In the genomic region with DNA sequence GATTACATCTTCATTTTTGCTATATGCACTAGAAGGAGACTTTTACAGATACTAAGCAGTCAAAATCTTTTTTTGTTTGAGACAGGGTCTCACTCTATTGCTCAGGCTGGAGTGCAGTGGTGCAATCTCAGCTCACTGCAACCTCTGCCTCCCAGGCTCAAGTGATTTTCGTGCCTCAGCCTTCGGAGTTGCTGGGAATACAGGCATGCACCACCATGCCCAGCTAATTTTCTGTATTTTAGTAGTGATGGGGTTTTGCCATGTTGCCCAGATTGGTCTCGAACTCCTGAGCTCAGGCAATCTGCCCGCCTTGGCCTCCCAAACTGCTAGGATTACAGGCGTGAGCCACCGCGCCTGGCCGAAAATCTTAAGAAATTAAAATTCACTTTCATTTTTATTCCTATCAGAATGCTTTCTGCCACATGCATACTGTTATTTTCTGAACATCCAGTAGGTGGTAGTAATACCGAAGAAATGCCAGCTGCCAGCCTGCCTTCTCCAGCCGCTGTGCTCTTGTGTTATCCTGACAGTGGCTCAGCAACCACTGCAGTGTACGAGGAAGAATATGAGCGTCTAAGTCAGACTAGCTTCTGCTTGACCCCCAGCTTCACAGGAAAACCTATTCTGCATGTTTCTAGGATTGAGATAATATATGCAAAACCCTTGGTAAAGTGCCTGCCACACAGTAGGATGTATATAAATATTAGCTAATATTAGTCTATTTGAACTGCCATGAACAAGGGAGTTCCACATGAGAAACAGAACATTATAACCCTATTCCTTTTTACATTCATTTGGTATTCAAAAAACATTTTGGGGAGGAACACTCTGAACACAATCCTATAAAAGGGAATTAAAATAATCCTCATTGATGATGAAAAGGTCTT, we compare ENCODE assay signal across 8 cellular contexts. TPM values are rescaled to one million over a fixed set of nuclear protein-coding genes. Genes with fewer than 3 reads are reported as not detected.
DNase-seq lines count a peak whose midpoint lies in the region; ATAC-seq, FAIRE-seq and TF ChIP-seq lines count a peak whose summit lies in the region.

No MANE protein-coding gene starts in this region.

- H3K27me3 ChIP-seq in DOHH2 (ENCODE audit: control insufficient read depth, low read length) (no peaks in the 10 kb centered on the region), pancreas (no peaks in the 10 kb centered on the region)

- WGBS in pancreas, 2 donors: 23 to 34% methylated on average over 12 of the region's 12 CpGs

- H3K9me3 Mint-ChIP-seq in activated naive CD4-positive, alpha-beta T cell treated with anti-CD3 and anti-CD28 coated beads for 36 hours: no peaks in the 10 kb centered on the region

- H3K36me3 Mint-ChIP-seq in activated naive CD4-positive, alpha-beta T cell treated with anti-CD3 and anti-CD28 coated beads for 36 hours (ENCODE audit: low read depth): no peaks in the 10 kb centered on the region

- no peak for FAIRE-seq in pancreas (lab: Jason Lieb, UNC)

- H3K4me1 Mint-ChIP-seq in activated naive CD4-positive, alpha-beta T cell treated with anti-CD3 and anti-CD28 coated beads for 36 hours (ENCODE audit: low read depth): peaks cover 18% of the 10 kb centered on the region

- CTCF ChIA-PET in RWPE1 (lab: Yijun Ruan, JAX): interaction anchor here (0.5 to 0.9 kb wide), 4 partner anchors 17 to 287 kb away, joined by 3 to 7 read pairs (median 4); no protein-coding TSS in a partner anchor
- CTCF ChIA-PET in activated naive CD4-positive, alpha-beta T cell treated with anti-CD3 and anti-CD28 coated beads for 36 hours (lab: Charles Lee): interaction anchor here (0.7 to 2.8 kb wide), 16 partner anchors 10 to 619 kb away, joined by 3 to 26 read pairs (median 4); a partner anchor contains a TSS

- DNase-seq in LNCaP clone FGC (ENCODE audit: low read depth): peak; percentile 37
- DNase-seq in RWPE1 (ENCODE audit: low spot score): peak; percentile 30
- DNase-seq in activated naive CD4-positive, alpha-beta T cell treated with anti-CD3 and anti-CD28 coated beads for 36 hours: peak; percentile 70
- DNase-seq in germinal center (ENCODE audit: low spot score): peak; percentile 43
- DNase-seq in pancreas: peak; percentile 33 to 63 (median 56)

- H3K4me1 ChIP-seq in DOHH2 (ENCODE audit: control insufficient read depth, low read length) (peaks cover 23% of the 10 kb centered on the region), pancreas (peaks cover 0 to 16% (median 0%) of the 10 kb centered on the region in 3 donors)

- no peaks in the 10 kb centered on the region for H3K9me3 ChIP-seq in DOHH2 (ENCODE audit: control insufficient read depth, insufficient read depth, low read length)
- H3K9me3 ChIP-seq in pancreas: no peaks in the 10 kb centered on the region

- H3F3A ChIP-seq in DOHH2 (ENCODE audit: control insufficient read depth, insufficient read depth): no peaks in the 10 kb centered on the region

- no peaks in the 10 kb centered on the region; the same call in 1 of the 2 replicates for H3K9me2 ChIP-seq in DOHH2 (replicated peaks; ENCODE audit: control insufficient read depth, low read length)

- no peak overlapping the region for H3K4me3 Mint-ChIP-seq in activated naive CD4-positive, alpha-beta T cell treated with anti-CD3 and anti-CD28 coated beads for 36 hours

- intact Hi-C loops in activated naive CD4-positive, alpha-beta T cell treated with anti-CD3 and anti-CD28 coated beads for 36 hours (cut with micrococcal nuclease): loop anchor here (1.0 to 5.0 kb wide), 8 partner anchors 17 to 619 kb away; a partner anchor contains a TSS
- intact Hi-C loops in pancreas (cut with DNase I): loop anchor here in 1 of 3 donors (10.0 kb wide), 1 partner anchor 53 kb away; a partner anchor contains a TSS

- POLR2A ChIA-PET in RWPE1 (lab: Yijun Ruan, JAX; ENCODE audit: low non-redundant PET): no interaction called here

- no peaks in the 10 kb centered on the region for H4K20me1 ChIP-seq in DOHH2 (ENCODE audit: control insufficient read depth, insufficient read depth, low read depth, low read length)

- H3K4me2 ChIP-seq in DOHH2 (ENCODE audit: low read length): no peak overlapping the region; the same call in 1 of the 2 replicates

- no peak overlapping the region for H3K27ac ChIP-seq in DOHH2 (ENCODE audit: low read depth, low read length)
- H3K27ac ChIP-seq in RWPE1: no peak overlapping the region
- peak overlapping the region in 1 of 4 donors; percentile 55 for H3K27ac ChIP-seq in pancreas

- H3K36me3 ChIP-seq in DOHH2 (ENCODE audit: control insufficient read depth, low read length): peaks cover 3% of the 10 kb centered on the region; the same call in 1 of the 2 replicates
- no peaks in the 10 kb centered on the region for H3K36me3 ChIP-seq in pancreas

- peak; percentile 54 for TF ChIP-seq CTCF in DOHH2 (IDR thresholded peaks at IDR 0.05; ENCODE audit: low read depth, low read length, poor library complexity, severe bottlenecking)
- peak; percentile 83 for TF ChIP-seq CTCF in LNCaP clone FGC (IDR thresholded peaks at IDR 0.05; ENCODE audit: control insufficient read depth, extremely low read depth, insufficient read depth)
- TF ChIP-seq CTCF in RWPE1 (conservative IDR thresholded peaks at IDR 0.05; ENCODE audit: low read depth): peak; percentile 50
- peak; percentile 39 to 68 (median 60) for TF ChIP-seq CTCF in pancreas (IDR thresholded peaks at IDR 0.05)

- no peaks in the 10 kb centered on the region for H3K27me3 Mint-ChIP-seq in activated naive CD4-positive, alpha-beta T cell treated with anti-CD3 and anti-CD28 coated beads for 36 hours (ENCODE audit: low read depth)

- H3K4me3 ChIP-seq in DOHH2 (ENCODE audit: low read length) (no peak overlapping the region), LNCaP clone FGC (ENCODE audit: low read depth, low read length) (peak overlapping the region; percentile 40), pancreas (peak overlapping the region in 1 of 4 donors; percentile 26)

- no peaks in the 10 kb centered on the region for H3K79me2 ChIP-seq in DOHH2 (ENCODE audit: control insufficient read depth, low read length)

- peak overlapping the region; percentile 26 for H3K27ac Mint-ChIP-seq in activated naive CD4-positive, alpha-beta T cell treated with anti-CD3 and anti-CD28 coated beads for 36 hours

- ATAC-seq in GM21723 (IDR thresholded peaks at IDR 0.05; ENCODE audit: unreplicated experiment) (peak; percentile 77), pancreas (peak; percentile 84 to 98 (median 97)), HG03045 (IDR thresholded peaks at IDR 0.05; ENCODE audit: unreplicated experiment) (no peak)

RNA-seq across cellular contexts. Expression of a gene that starts 54.2 kb away (rescaled TPM):
- total RNA-seq in activated naive CD4-positive, alpha-beta T cell treated with anti-CD3 and anti-CD28 coated beads for 36 hours: 10 to 100 TPM; 46.2 to 46.7 TPM
- 10 to 100 TPM in 2 of 6 donors, 1 to 10 TPM in 4; 6.0 to 12.1 (median 9.2) TPM for total RNA-seq in pancreas
- polyA plus RNA-seq in pancreas: 1 to 10 TPM; 3.3 to 8.8 TPM
